ENCODE assay signal across 1 cellular context in the genomic region with DNA sequence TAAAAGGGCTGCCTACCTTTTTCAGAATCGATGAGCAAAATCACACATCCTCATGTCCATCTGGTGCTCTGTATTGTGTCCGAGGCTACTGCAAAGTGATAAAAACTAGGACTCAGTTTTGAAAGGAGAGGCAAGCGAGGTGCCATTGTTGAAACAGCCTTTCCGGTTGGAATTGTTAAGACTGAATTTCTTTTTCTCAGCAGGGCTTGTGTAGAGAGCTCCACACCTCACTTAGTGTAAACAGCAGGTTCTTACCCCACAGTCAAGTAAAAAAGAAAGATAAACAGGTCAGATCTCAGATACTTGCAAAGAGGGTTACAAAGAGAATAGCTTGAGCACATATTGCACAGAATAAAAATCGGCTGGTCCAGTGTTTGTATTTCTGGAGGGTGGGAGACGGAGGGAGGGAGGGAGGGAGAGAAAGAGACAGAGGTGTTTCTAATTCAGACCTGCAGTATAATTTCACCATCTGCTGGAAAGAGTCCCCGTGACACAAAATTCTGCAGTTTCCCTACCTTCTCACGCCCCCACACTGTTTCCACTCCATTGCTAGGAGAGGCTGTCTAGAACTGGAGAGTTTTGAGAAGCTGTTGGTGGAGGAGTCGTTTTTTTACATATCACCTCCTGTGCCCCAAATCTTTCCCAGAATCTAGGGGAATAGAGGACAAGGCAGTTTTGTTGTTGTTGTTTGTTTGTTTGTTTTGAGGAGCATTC.
TF ChIP-seq lines count a peak whose summit lies in the region.

No MANE protein-coding gene starts in this region.

TF ChIP-seq in K562, 482 proteins besides CTCF, POLR2A, EP300 and RAD21:
- no peak for TF ChIP-seq PTTG1 (tag; IDR thresholded peaks at IDR 0.05; ENCODE audit: low read depth)
- TF ChIP-seq, protein P1, sequence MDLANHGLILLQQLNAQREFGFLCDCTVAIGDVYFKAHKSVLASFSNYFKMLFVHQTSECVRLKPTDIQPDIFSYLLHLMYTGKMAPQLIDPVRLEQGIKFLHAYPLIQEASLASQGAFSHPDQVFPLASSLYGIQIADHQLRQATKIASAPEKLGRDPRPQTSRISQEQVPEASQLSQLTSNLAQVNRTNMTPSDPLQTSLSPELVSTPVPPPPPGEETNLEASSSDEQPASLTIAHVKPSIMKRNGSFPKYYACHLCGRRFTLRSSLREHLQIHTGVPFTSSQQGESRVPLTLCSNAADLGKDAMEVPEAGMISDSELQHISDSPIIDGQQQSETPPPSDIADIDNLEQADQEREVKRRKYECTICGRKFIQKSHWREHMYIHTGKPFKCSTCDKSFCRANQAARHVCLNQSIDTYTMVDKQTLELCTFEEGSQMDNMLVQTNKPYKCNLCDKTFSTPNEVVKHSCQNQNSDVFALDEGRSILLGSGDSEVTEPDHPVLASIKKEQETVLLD (IDR thresholded peaks at IDR 0.05) = no peak
